In the genomic region with DNA sequence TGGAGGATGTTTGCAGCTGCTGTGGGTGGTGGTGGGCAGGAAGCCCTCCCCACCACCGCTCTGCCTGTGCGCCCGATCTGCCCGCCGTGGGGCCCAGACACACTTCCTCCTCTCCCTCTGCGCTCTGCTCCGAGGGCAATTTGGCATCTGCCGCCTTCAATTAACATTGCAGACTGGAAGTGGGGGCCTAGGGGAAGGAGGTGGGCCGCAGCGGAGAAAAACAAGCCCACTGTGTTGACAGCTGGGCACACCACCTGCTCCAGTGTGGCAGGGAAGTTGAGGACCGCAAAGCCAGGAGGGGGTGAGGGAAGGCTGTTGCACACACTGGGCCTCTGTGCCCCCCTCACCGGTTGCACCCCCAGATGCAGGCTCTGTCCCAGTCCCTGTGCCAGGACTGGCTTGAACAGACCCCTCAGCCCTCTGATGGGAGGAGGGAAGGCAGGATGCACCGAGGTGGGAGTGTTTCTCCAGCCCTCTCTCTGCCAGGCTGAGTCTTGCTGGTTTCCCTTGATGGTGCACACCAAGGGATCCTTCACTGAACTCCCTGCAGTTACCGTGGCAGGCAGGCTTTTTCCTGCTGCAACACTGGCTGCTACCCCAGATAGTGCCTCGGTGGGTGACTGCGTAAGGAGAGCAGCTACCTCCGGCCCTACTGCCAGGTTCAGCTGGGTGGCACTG, we compare ENCODE assay signal across 9 cellular contexts.
DNase-seq lines count a peak whose midpoint lies in the region; ATAC-seq lines count a peak whose summit lies in the region.
"Had no signal": no experiment of that assay in that cellular context is flagged by ENCODE, and none has a peak within 500 bp of the region (broad histone marks: within the 10 kb centered on the region; RNA-seq: fewer than 3 reads in every experiment).

No MANE protein-coding gene starts in this region.

- DNase-seq in COR-L47 (lab: John Stamatoyannopoulos, UW) (peak; percentile 56), NCI-H345 treated with DMSO at 0.1 percent for 48 hours (lab: John Stamatoyannopoulos, UW; ENCODE audit: unreplicated experiment) (peak; percentile 63), amniotic stem cell (lab: John Stamatoyannopoulos, UW) (no peak)
- DNase-seq in activated CD8-positive, alpha-beta memory T cell treated with anti-CD3 and anti-CD28 coated beads, Interleukin-2, amount 10 ng/mL, durations not matched to agents 7 days and 5 days, result peak; percentile 68
- no peak for DNase-seq in natural killer cell treated with Interleukin-12 subunit alpha and Interleukin-12 subunit beta and Interleukin-15 and Interleukin-18, amount 100 ng/mL, for 72 hours (ENCODE audit: low spot score)

- H3K9me3 Mint-ChIP-seq in activated CD8-positive, alpha-beta memory T cell treated with anti-CD3 and anti-CD28 coated beads, Interleukin-2, amount 10 ng/mL, durations not matched to agents 7 days and 5 days (ENCODE audit: low read depth), result no peaks in the 10 kb centered on the region
- no peaks in the 10 kb centered on the region for H3K9me3 Mint-ChIP-seq in natural killer cell treated with Interleukin-12 subunit alpha and Interleukin-12 subunit beta and Interleukin-15 and Interleukin-18, amount 100 ng/mL, for 72 hours

- no peaks in the 10 kb centered on the region for H3K36me3 Mint-ChIP-seq in activated CD8-positive, alpha-beta memory T cell treated with anti-CD3 and anti-CD28 coated beads, Interleukin-2, amount 10 ng/mL, durations not matched to agents 7 days and 5 days
- no peaks in the 10 kb centered on the region for H3K36me3 Mint-ChIP-seq in natural killer cell treated with Interleukin-12 subunit alpha and Interleukin-12 subunit beta and Interleukin-15 and Interleukin-18, amount 100 ng/mL, for 72 hours

- peak overlapping the region; percentile 37 for H3K4me3 Mint-ChIP-seq in activated CD8-positive, alpha-beta memory T cell treated with anti-CD3 and anti-CD28 coated beads, Interleukin-2, amount 10 ng/mL, durations not matched to agents 7 days and 5 days
- H3K4me3 Mint-ChIP-seq in natural killer cell treated with Interleukin-12 subunit alpha and Interleukin-12 subunit beta and Interleukin-15 and Interleukin-18, amount 100 ng/mL, for 72 hours, result peak overlapping the region; percentile 41

- ATAC-seq in activated CD8-positive, alpha-beta memory T cell treated with anti-CD3 and anti-CD28 coated beads, Interleukin-2, amount 10 ng/mL, durations not matched to agents 7 days and 5 days, result peak; percentile 74
- ATAC-seq in natural killer cell treated with Interleukin-12 subunit alpha and Interleukin-12 subunit beta and Interleukin-15 and Interleukin-18, amount 100 ng/mL, for 72 hours, result peak in 1 of 2 donors; percentile 70
- ATAC-seq in HG02798 (IDR thresholded peaks at IDR 0.05; ENCODE audit: poor library complexity, unreplicated experiment) (no peak), GM19452 (IDR thresholded peaks at IDR 0.05; ENCODE audit: unreplicated experiment) (no peak), GM19035 (IDR thresholded peaks at IDR 0.05; ENCODE audit: unreplicated experiment) (no peak)
- ATAC-seq: Panc1 had no signal

- peaks cover 69% of the 10 kb centered on the region for H3K4me1 Mint-ChIP-seq in activated CD8-positive, alpha-beta memory T cell treated with anti-CD3 and anti-CD28 coated beads, Interleukin-2, amount 10 ng/mL, durations not matched to agents 7 days and 5 days
- peaks cover 58 to 59% of the 10 kb centered on the region in 2 donors for H3K4me1 Mint-ChIP-seq in natural killer cell treated with Interleukin-12 subunit alpha and Interleukin-12 subunit beta and Interleukin-15 and Interleukin-18, amount 100 ng/mL, for 72 hours (ENCODE audit: low read depth in 2 of 2)

- peaks cover 11% of the 10 kb centered on the region for H3K27me3 Mint-ChIP-seq in activated CD8-positive, alpha-beta memory T cell treated with anti-CD3 and anti-CD28 coated beads, Interleukin-2, amount 10 ng/mL, durations not matched to agents 7 days and 5 days
- H3K27me3 Mint-ChIP-seq in natural killer cell treated with Interleukin-12 subunit alpha and Interleukin-12 subunit beta and Interleukin-15 and Interleukin-18, amount 100 ng/mL, for 72 hours, result no peaks in the 10 kb centered on the region

- H3K27ac Mint-ChIP-seq in activated CD8-positive, alpha-beta memory T cell treated with anti-CD3 and anti-CD28 coated beads, Interleukin-2, amount 10 ng/mL, durations not matched to agents 7 days and 5 days, result peak overlapping the region; percentile 82
- H3K27ac Mint-ChIP-seq in natural killer cell treated with Interleukin-12 subunit alpha and Interleukin-12 subunit beta and Interleukin-15 and Interleukin-18, amount 100 ng/mL, for 72 hours, result peak overlapping the region; percentile 48 to 85

- CTCF ChIA-PET in activated CD8-positive, alpha-beta memory T cell treated with anti-CD3 and anti-CD28 coated beads, Interleukin-2, amount 10 ng/mL, durations not matched to agents 7 days and 5 days (lab: Charles Lee), result interaction anchor here (1.5 kb wide), 1 partner anchor 11 kb away, joined by 4 read pairs; no protein-coding TSS in a partner anchor

Comparison
In these comparisons a context has a peak if more than half of its experiments do, and no peak if none do; other contexts are left out.
1. DNase-seq: peak in COR-L47 (single experiment), NCI-H345 treated with DMSO at 0.1 percent for 48 hours (single experiment) and activated CD8-positive, alpha-beta memory T cell treated with anti-CD3 and anti-CD28 coated beads, Interleukin-2, amount 10 ng/mL, durations not matched to agents 7 days and 5 days (single experiment); none in natural killer cell treated with Interleukin-12 subunit alpha and Interleukin-12 subunit beta and Interleukin-15 and Interleukin-18, amount 100 ng/mL, for 72 hours (single experiment) and amniotic stem cell (single experiment).